ENCODE assay signal across 13 cellular contexts in genomic region chr2:171407030-171407707, GRCh38. TPM values are rescaled to one million over a fixed set of nuclear protein-coding genes. Genes with fewer than 3 reads are reported as not detected.
A peak's percentile ranks its signal among the peaks of the same experiment; 100 is the strongest.
DNase-seq lines count a peak whose midpoint lies in the region; ATAC-seq, FAIRE-seq and TF ChIP-seq lines count a peak whose summit lies in the region.
"Had no signal": no experiment of that assay in that cellular context is flagged by ENCODE, and none has a peak within 500 bp of the region (broad histone marks: within the 10 kb centered on the region; RNA-seq: fewer than 3 reads in every experiment).

No MANE protein-coding gene starts in this region.

- H3K36me3 Mint-ChIP-seq in T-helper 17 cell (ENCODE audit: low read depth), result peaks cover 3% of the 10 kb centered on the region

- DNase-seq in GM13976 (ENCODE audit: low spot score) (peak; percentile 36), T-helper 17 cell (no peak), glomerular visceral epithelial cell (ENCODE audit: extremely low spot score) (no peak), vagina (ENCODE audit: extremely low spot score in 2 of 2) (no peak), left lung (no peak), frontal cortex (ENCODE audit: low spot score in 2 of 2) (no peak)
- DNase-seq: cerebellar nuclear complex, foreskin melanocyte had no signal

- no peak for TF ChIP-seq CTCF in GM13976 (IDR thresholded peaks at IDR 0.05; ENCODE audit: borderline replicate concordance, control extremely low read depth, extremely low read depth, insufficient read depth, missing control alignments)
- no peak for TF ChIP-seq CTCF in vagina (IDR thresholded peaks at IDR 0.05)
- TF ChIP-seq CTCF in left lung (IDR thresholded peaks at IDR 0.05), result no peak

- TF ChIP-seq POLR2A in vagina (IDR thresholded peaks at IDR 0.05), result no peak

- H3K4me3 ChIP-seq in vagina (no peak overlapping the region), left lung (no peak overlapping the region)
- H3K4me3 ChIP-seq: K562, tibial nerve had no signal

- H3K27ac ChIP-seq in vagina (no peak overlapping the region), left lung (no peak overlapping the region)
- H3K27ac ChIP-seq: tibial nerve had no signal

- in situ Hi-C loops in GM13976 (cut with MboI; ENCODE audit: low sequenced_read_pairs, unreplicated experiment), result no loop called here

- ATAC-seq in GM19455 (IDR thresholded peaks at IDR 0.05; ENCODE audit: unreplicated experiment) (peak; percentile 78), HG03159 (IDR thresholded peaks at IDR 0.05; ENCODE audit: unreplicated experiment) (peak; percentile 52), T-helper 17 cell (peak; percentile 60), left lung (no peak)
- ATAC-seq: K562 had no signal

- peak overlapping the region; percentile 44 for H3K27ac Mint-ChIP-seq in T-helper 17 cell

- intact Hi-C loops in vagina (cut with DNase I), result no loop called here
- intact Hi-C loops in left lung (cut with DNase I), result no loop called here

- H3K27me3 Mint-ChIP-seq in T-helper 17 cell, result no peaks in the 10 kb centered on the region
- H3K27me3 Mint-ChIP-seq: CD4-positive, alpha-beta memory T cell had no signal

- H3K4me1 ChIP-seq in vagina, result peaks cover 31% of the 10 kb centered on the region
- H3K4me1 ChIP-seq in left lung, result no peaks in the 10 kb centered on the region

- H3K27me3 ChIP-seq in vagina (no peaks in the 10 kb centered on the region), left lung (no peaks in the 10 kb centered on the region)
- H3K27me3 ChIP-seq: tibial nerve had no signal

- FAIRE-seq in frontal cortex (lab: Jason Lieb, UNC), result no peak
- FAIRE-seq: K562 had no signal

- no peaks in the 10 kb centered on the region for H3K9me3 ChIP-seq in T-helper 17 cell (ENCODE audit: control insufficient read depth, low read length, poor library complexity, severe bottlenecking)
- no peaks in the 10 kb centered on the region for H3K9me3 ChIP-seq in vagina
- peaks cover 0 to 1% of the 10 kb centered on the region in 2 donors for H3K9me3 ChIP-seq in left lung

- H3K4me3 Mint-ChIP-seq in T-helper 17 cell, result no peak overlapping the region
- H3K4me3 Mint-ChIP-seq: CD4-positive, alpha-beta memory T cell had no signal

- H3K4me1 Mint-ChIP-seq in T-helper 17 cell, result peaks cover 43% of the 10 kb centered on the region

- H3K36me3 ChIP-seq in vagina (no peaks in the 10 kb centered on the region), left lung (no peaks in the 10 kb centered on the region)
- H3K36me3 ChIP-seq: tibial nerve had no signal

RNA-seq across cellular contexts. Expression of gene METTL8, which starts 26.6 kb away (rescaled TPM):
- total RNA-seq in T-helper 17 cell (10 to 100 TPM; 18.5 to 23.3 TPM), vagina (27.7 TPM), left lung (10 to 100 TPM; 14.7 to 19.2 TPM), frontal cortex (23.2 TPM)

RNA-seq across cellular contexts. Expression of gene DCAF17, which starts 26.9 kb away (rescaled TPM):
- 10 to 100 TPM; 17.3 to 17.5 TPM for total RNA-seq in T-helper 17 cell
- 19.6 TPM for total RNA-seq in vagina
- total RNA-seq in left lung, result 10 to 100 TPM; 14.2 to 18.7 TPM
- 70.5 TPM for total RNA-seq in frontal cortex
